ENCODE assay signal across 11 cellular contexts in genomic region chr2:145593991-145594702, GRCh38.
DNase-seq lines count a peak whose midpoint lies in the region; ATAC-seq and TF ChIP-seq lines count a peak whose summit lies in the region.
"Had no signal": no experiment of that assay in that cellular context is flagged by ENCODE, and none has a peak within 500 bp of the region (broad histone marks: within the 10 kb centered on the region; RNA-seq: fewer than 3 reads in every experiment).

No MANE protein-coding gene starts in this region.

- no peaks in the 10 kb centered on the region for H3K27me3 Mint-ChIP-seq in activated naive CD8-positive, alpha-beta T cell treated with anti-CD3 and anti-CD28 coated beads, Interleukin-2, amount 50 U/mL, for 24 hours
- H3K27me3 Mint-ChIP-seq: activated CD8-positive, alpha-beta memory T cell treated with anti-CD3 and anti-CD28 coated beads, Interleukin-2, amount 10 ng/mL, durations not matched to agents 7 days and 5 days had no signal

- CTCF ChIA-PET in HCT116 (lab: Charles Lee), result no interaction called here

- no peaks in the 10 kb centered on the region for H4K20me1 ChIP-seq in HCT116 (ENCODE audit: insufficient read depth)

- no peak overlapping the region for H3K27ac Mint-ChIP-seq in activated naive CD8-positive, alpha-beta T cell treated with anti-CD3 and anti-CD28 coated beads, Interleukin-2, amount 50 U/mL, for 24 hours
- H3K27ac Mint-ChIP-seq: activated CD8-positive, alpha-beta memory T cell treated with anti-CD3 and anti-CD28 coated beads, Interleukin-2, amount 10 ng/mL, durations not matched to agents 7 days and 5 days had no signal

- no peaks in the 10 kb centered on the region for H3K9me3 Mint-ChIP-seq in activated naive CD8-positive, alpha-beta T cell treated with anti-CD3 and anti-CD28 coated beads, Interleukin-2, amount 50 U/mL, for 24 hours

- POLR2A ChIA-PET in HCT116 (lab: Charles Lee), result no interaction called here

- peak; percentile 35 for DNase-seq in AG08396 (ENCODE audit: low spot score)
- DNase-seq in HCT116 (ENCODE audit: low read depth, low spot score), result no peak
- peak; percentile 5 for DNase-seq in UCSD-AML1 (lab: John Stamatoyannopoulos, UW; ENCODE audit: unreplicated experiment)
- DNase-seq in islet precursor cell, result peak; percentile 49
- no peak for DNase-seq in activated naive CD8-positive, alpha-beta T cell treated with anti-CD3 and anti-CD28 coated beads, Interleukin-2, amount 50 U/mL, for 24 hours
- DNase-seq in GM13976 (ENCODE audit: low spot score), result no peak
- DNase-seq in ecto neural progenitor cell (ENCODE audit: low spot score), result no peak
- DNase-seq: activated CD8-positive, alpha-beta memory T cell treated with anti-CD3 and anti-CD28 coated beads, Interleukin-2, amount 10 ng/mL, durations not matched to agents 7 days and 5 days; NCI-H345; right cardiac atrium had no signal

- intact Hi-C loops in HCT116 (cut with micrococcal nuclease), result no loop called here

- no peaks in the 10 kb centered on the region for H3K79me2 ChIP-seq in HCT116 (ENCODE audit: insufficient read depth, low read length)

- H3K4me3 ChIP-seq in HCT116 (replicated peaks in 1 of 2; ENCODE audit: low read depth in 1 of 2, low read length in 2 of 2), result no peak overlapping the region

- TF ChIP-seq CTCF in HCT116 (IDR thresholded peaks at IDR 0.05 in 2 of 3, conservative IDR thresholded peaks at IDR 0.05 in 1 of 3; ENCODE audit: borderline replicate concordance in 1 of 3, insufficient read depth in 1 of 3, low read depth in 2 of 3, low read length in 2 of 3), result no peak
- no peak for TF ChIP-seq CTCF in GM13976 (IDR thresholded peaks at IDR 0.05; ENCODE audit: borderline replicate concordance, control extremely low read depth, extremely low read depth, insufficient read depth, missing control alignments)

- H3K4me1 ChIP-seq in HCT116 (ENCODE audit: control insufficient read depth in 1 of 2, insufficient read depth in 2 of 2, low read length in 2 of 2), result no peaks in the 10 kb centered on the region

- BruUV-seq in HCT116 (replicated peaks; lab: Mats Ljungman, UMichigan), result no TSS peak

- TF ChIP-seq RAD21 in HCT116 (IDR thresholded peaks at IDR 0.05; ENCODE audit: low read depth), result peak; percentile 27; the same call in 1 of the 2 replicates

- no peak overlapping the region for H3K9ac ChIP-seq in HCT116 (ENCODE audit: low read length)

- H3K27ac ChIP-seq in HCT116 (ENCODE audit: low read depth, low read length), result no peak overlapping the region

- in situ Hi-C loops in GM13976 (cut with MboI; ENCODE audit: low sequenced_read_pairs, unreplicated experiment), result no loop called here

- no peak overlapping the region for H2AFZ ChIP-seq in HCT116 (ENCODE audit: low read depth, low read length, poor library complexity, severe bottlenecking)

- H3K4me2 ChIP-seq in HCT116 (ENCODE audit: low read length), result no peak overlapping the region

- no peaks in the 10 kb centered on the region for H3K27me3 ChIP-seq in HCT116 (ENCODE audit: insufficient read depth, low read length)

- RAD21 ChIA-PET in HCT116 (lab: Charles Lee; ENCODE audit: low non-redundant PET in 1 of 2, low total read pairs in 2 of 2, uncharacterized antibody in 2 of 2, unreplicated experiment in 2 of 2), result no interaction called here

- H3K36me3 ChIP-seq in HCT116 (ENCODE audit: control insufficient read depth in 1 of 2, insufficient read depth in 2 of 2, low read length in 2 of 2), result no peaks in the 10 kb centered on the region

- H3K36me3 Mint-ChIP-seq in activated naive CD8-positive, alpha-beta T cell treated with anti-CD3 and anti-CD28 coated beads, Interleukin-2, amount 50 U/mL, for 24 hours (ENCODE audit: low read depth), result no peaks in the 10 kb centered on the region
- H3K36me3 Mint-ChIP-seq: activated CD8-positive, alpha-beta memory T cell treated with anti-CD3 and anti-CD28 coated beads, Interleukin-2, amount 10 ng/mL, durations not matched to agents 7 days and 5 days had no signal

- no peak for TF ChIP-seq POLR2A in HCT116 (IDR thresholded peaks at IDR 0.05; ENCODE audit: borderline replicate concordance, extremely low read depth, insufficient read depth, insufficient read length)

- peak; percentile 38; the same call in 1 of the 2 replicates for ATAC-seq in HCT116
- ATAC-seq in HG03439 (IDR thresholded peaks at IDR 0.05; ENCODE audit: unreplicated experiment), result no peak
- no peak for ATAC-seq in activated naive CD8-positive, alpha-beta T cell treated with anti-CD3 and anti-CD28 coated beads, Interleukin-2, amount 50 U/mL, for 24 hours
- ATAC-seq: activated CD8-positive, alpha-beta memory T cell treated with anti-CD3 and anti-CD28 coated beads, Interleukin-2, amount 10 ng/mL, durations not matched to agents 7 days and 5 days had no signal

- no peaks in the 10 kb centered on the region for H3K9me3 ChIP-seq in HCT116 (ENCODE audit: control insufficient read depth in 1 of 2, insufficient read depth in 1 of 2, low read depth in 1 of 2, low read length in 2 of 2)

- H3K4me3 Mint-ChIP-seq in activated naive CD8-positive, alpha-beta T cell treated with anti-CD3 and anti-CD28 coated beads, Interleukin-2, amount 50 U/mL, for 24 hours, result no peak overlapping the region
- H3K4me3 Mint-ChIP-seq: activated CD8-positive, alpha-beta memory T cell treated with anti-CD3 and anti-CD28 coated beads, Interleukin-2, amount 10 ng/mL, durations not matched to agents 7 days and 5 days had no signal

- H3K4me1 Mint-ChIP-seq in activated naive CD8-positive, alpha-beta T cell treated with anti-CD3 and anti-CD28 coated beads, Interleukin-2, amount 50 U/mL, for 24 hours, result no peaks in the 10 kb centered on the region
- H3K4me1 Mint-ChIP-seq: activated CD8-positive, alpha-beta memory T cell treated with anti-CD3 and anti-CD28 coated beads, Interleukin-2, amount 10 ng/mL, durations not matched to agents 7 days and 5 days had no signal

- H3K9me2 ChIP-seq in HCT116 (ENCODE audit: insufficient read depth), result no peaks in the 10 kb centered on the region

TF ChIP-seq in HCT116, 20 proteins besides CTCF, POLR2A, EP300 and RAD21:
- no peak for TF ChIP-seq EGR1 (IDR thresholded peaks at IDR 0.05; ENCODE audit: low read depth)
- TF ChIP-seq CEBPB (IDR thresholded peaks at IDR 0.05; ENCODE audit: low read depth), result no peak
- no peak for TF ChIP-seq ATF3 (IDR thresholded peaks at IDR 0.05)
- TF ChIP-seq REST (IDR thresholded peaks at IDR 0.05; ENCODE audit: low read depth), result no peak
- TF ChIP-seq ZNF274 (IDR thresholded peaks at IDR 0.05; ENCODE audit: low read depth, low read length), result no peak
- no peak for TF ChIP-seq ZBTB33 (IDR thresholded peaks at IDR 0.05; ENCODE audit: extremely low read depth, insufficient replicate concordance, low read length)
- no peak for TF ChIP-seq SP1 (IDR thresholded peaks at IDR 0.05; ENCODE audit: low read depth)
- no peak for TF ChIP-seq SRF (IDR thresholded peaks at IDR 0.05; ENCODE audit: low read depth)
- TF ChIP-seq EZH2 (IDR thresholded peaks at IDR 0.05), result no peak
- no peak for TF ChIP-seq FOSL1 (IDR thresholded peaks at IDR 0.05; ENCODE audit: low read depth)
- no peak for TF ChIP-seq CBX3 (IDR thresholded peaks at IDR 0.05; ENCODE audit: low read depth)
TF ChIP-seq in HCT116: peak in this region for 0.

Comparison
In these comparisons a context has a peak if more than half of its experiments do, and no peak if none do; other contexts are left out.
1. DNase-seq: peak in AG08396 (single experiment), UCSD-AML1 (single experiment) and islet precursor cell (single experiment); none in HCT116 (single experiment), activated naive CD8-positive, alpha-beta T cell treated with anti-CD3 and anti-CD28 coated beads, Interleukin-2, amount 50 U/mL, for 24 hours (single experiment), GM13976 (single experiment) and ecto neural progenitor cell (single experiment).